Comparison of ENCODE assay signal across 1 cellular context in genomic region chr22:19713228-19713627, GRCh38.
TF ChIP-seq lines count a peak whose summit lies in the region.

No MANE protein-coding gene starts in this region.

TF ChIP-seq in WTC11, 78 proteins besides CTCF, POLR2A, EP300 and RAD21:
- no peak for TF ChIP-seq NFYB (CRISPR knock-in tag; conservative IDR thresholded peaks at IDR 0.05; ENCODE audit: low read depth)
- no peak for TF ChIP-seq ETV6 (CRISPR knock-in tag; IDR thresholded peaks at IDR 0.05)
- TF ChIP-seq, protein P1, sequence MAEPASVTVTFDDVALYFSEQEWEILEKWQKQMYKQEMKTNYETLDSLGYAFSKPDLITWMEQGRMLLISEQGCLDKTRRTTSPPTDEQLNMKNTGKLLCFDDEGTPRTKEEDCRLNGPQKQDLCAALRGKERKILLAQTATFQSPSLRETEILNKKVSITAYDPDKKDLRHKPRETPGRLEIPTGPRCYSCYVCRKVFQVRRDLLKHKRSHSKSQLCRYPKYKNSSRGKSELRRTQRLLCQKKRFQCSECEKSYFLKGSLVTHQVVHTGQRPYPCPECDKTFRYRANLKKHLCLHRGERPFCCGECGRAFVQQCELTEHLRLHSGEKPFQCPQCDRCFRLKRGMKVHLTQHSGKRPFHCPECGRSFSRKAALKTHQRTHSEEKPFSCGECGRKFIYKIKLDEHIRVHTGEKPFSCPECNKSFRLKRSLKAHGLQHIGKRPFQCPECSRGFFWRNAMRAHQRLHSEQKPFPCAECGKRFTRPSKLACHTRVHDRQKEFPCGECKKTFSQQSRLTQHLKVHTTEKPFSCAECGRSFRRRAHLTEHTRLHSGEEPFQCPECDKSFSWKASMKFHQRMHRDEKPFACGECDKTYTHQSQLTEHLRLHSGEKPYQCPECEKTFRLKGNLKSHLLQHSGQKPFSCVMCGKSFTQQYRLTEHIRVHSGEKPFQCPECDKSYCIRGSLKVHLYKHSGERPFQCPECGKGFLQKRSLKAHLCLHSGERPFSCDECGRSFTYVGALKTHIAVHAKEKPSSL (CRISPR knock-in tag; conservative IDR thresholded peaks at IDR 0.05), result no peak
- TF ChIP-seq FOXK1 (CRISPR knock-in tag; IDR thresholded peaks at IDR 0.05), result no peak
- no peak for TF ChIP-seq ZMAT4 (CRISPR knock-in tag; IDR thresholded peaks at IDR 0.05)
- no peak for TF ChIP-seq ZNF671 (CRISPR knock-in tag; IDR thresholded peaks at IDR 0.05)
- TF ChIP-seq, protein P2, sequence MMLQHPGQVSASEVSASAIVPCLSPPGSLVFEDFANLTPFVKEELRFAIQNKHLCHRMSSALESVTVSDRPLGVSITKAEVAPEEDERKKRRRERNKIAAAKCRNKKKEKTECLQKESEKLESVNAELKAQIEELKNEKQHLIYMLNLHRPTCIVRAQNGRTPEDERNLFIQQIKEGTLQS (CRISPR knock-in tag; conservative IDR thresholded peaks at IDR 0.05), result no peak
